Comparison of ENCODE assay signal across 19 cellular contexts in genomic region chr18:48719388-48719787, GRCh38.
"Had no signal": no experiment of that assay in that cellular context is flagged by ENCODE, and none has a peak within 500 bp of the region (broad histone marks: within the 10 kb centered on the region; RNA-seq: fewer than 3 reads in every experiment).

No MANE protein-coding gene starts in this region.

- H3K27me3 ChIP-seq: dorsolateral prefrontal cortex, gastrocnemius medialis, heart right ventricle, neutrophil, right atrium auricular region, sigmoid colon, suprapubic skin, thyroid gland had no signal

- H3K36me3 Mint-ChIP-seq: naive thymus-derived CD4-positive, alpha-beta T cell had no signal

- H3K4me3 ChIP-seq: dorsolateral prefrontal cortex, gastrocnemius medialis, heart right ventricle, right atrium auricular region, sigmoid colon, skin epidermis, suprapubic skin, thyroid gland had no signal

- H3K27ac Mint-ChIP-seq: naive thymus-derived CD4-positive, alpha-beta T cell; nephron progenitor cell had no signal

- H3K36me3 ChIP-seq: gastrocnemius medialis, neutrophil, thyroid gland had no signal

- DNase-seq: cortex of kidney; effector CD8-positive, alpha-beta T cell; gastrocnemius medialis; heart right ventricle; kidney glomerular epithelial cell; naive thymus-derived CD4-positive, alpha-beta T cell; nephron progenitor cell; posterior cingulate gyrus; sigmoid colon; stimulated activated CD4-positive, alpha-beta T cell treated with anti-CD3 and anti-CD28 coated beads, Interleukin-12 subunit alpha, Interleukin-12 subunit beta, amount 100 ng/mL, for 4 hours; stimulated activated naive CD8-positive, alpha-beta T cell treated with anti-CD3 and anti-CD28 coated beads, Interleukin-15, Interleukin-2, amounts not matched to agents 100 U/mL and 50 U/mL, for 24 hours; thyroid gland had no signal

- H3K4me3 Mint-ChIP-seq: naive thymus-derived CD4-positive, alpha-beta T cell; nephron progenitor cell; type B pancreatic cell had no signal

- H3K27ac ChIP-seq: gastrocnemius medialis, heart right ventricle, neutrophil, right atrium auricular region, sigmoid colon, skin epidermis, suprapubic skin, thyroid gland had no signal

- ATAC-seq: esophagus mucosa; gastrocnemius medialis; heart right ventricle; naive thymus-derived CD4-positive, alpha-beta T cell; stimulated activated naive CD8-positive, alpha-beta T cell treated with anti-CD3 and anti-CD28 coated beads, Interleukin-15, Interleukin-2, amounts not matched to agents 100 U/mL and 50 U/mL, for 24 hours had no signal

- H3K9me3 ChIP-seq: gastrocnemius medialis, heart right ventricle, neutrophil, right atrium auricular region, sigmoid colon, suprapubic skin, thyroid gland had no signal

- H3K27me3 Mint-ChIP-seq: type B pancreatic cell had no signal
